Comparison of ENCODE assay signal across 11 cellular contexts in the genomic region with DNA sequence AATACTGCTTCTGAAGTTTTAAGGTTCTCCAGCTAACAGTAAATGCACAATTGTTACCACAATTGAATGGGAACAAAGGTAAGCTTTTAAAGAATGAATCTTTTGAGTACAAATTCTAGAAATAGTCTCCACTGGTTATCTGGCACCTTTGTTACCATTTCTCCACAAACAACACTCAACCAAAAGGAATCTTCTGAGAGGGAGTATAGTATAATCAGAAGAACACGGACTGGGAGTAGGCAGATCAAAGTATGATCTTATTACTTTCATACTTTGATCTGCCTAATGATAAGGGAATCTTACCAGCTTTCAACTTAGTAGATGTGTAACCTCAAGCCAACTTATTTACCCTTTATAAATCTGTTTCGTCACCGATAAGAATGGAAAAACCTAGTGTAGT. TPM values are rescaled to one million over a fixed set of nuclear protein-coding genes. Genes with fewer than 3 reads are reported as not detected.
A peak's percentile ranks its signal among the peaks of the same experiment; 100 is the strongest.
DNase-seq lines count a peak whose midpoint lies in the region; ATAC-seq and TF ChIP-seq lines count a peak whose summit lies in the region.
"Had no signal": no experiment of that assay in that cellular context is flagged by ENCODE, and none has a peak within 500 bp of the region (broad histone marks: within the 10 kb centered on the region; RNA-seq: fewer than 3 reads in every experiment).

No MANE protein-coding gene starts in this region.

- no peak for TF ChIP-seq CTCF in thoracic aorta (IDR thresholded peaks at IDR 0.05)
- no peak for TF ChIP-seq CTCF in foreskin keratinocyte (conservative IDR thresholded peaks at IDR 0.05)

- intact Hi-C loops in activated T-helper 2 cell treated with anti-CD3 and anti-CD28 coated beads, Interferon-gamma antibody, Interleukin-2, Interleukin-4, amounts not matched to agents 10 μg/mL and 5 μg/mL and 100 μg/mL, durations not matched to agents 14 hours and 24 hours and 36 hours (cut with micrococcal nuclease) = loop anchor here (5.0 kb wide), 1 partner anchor 849 kb away; the partner anchor contains the start of gene CHMP1B

- no peaks in the 10 kb centered on the region for H3K27me3 ChIP-seq in thoracic aorta (replicated peaks; ENCODE audit: insufficient read depth)
- H3K27me3 ChIP-seq in foreskin keratinocyte = no peaks in the 10 kb centered on the region

- peaks cover 8% of the 10 kb centered on the region for H3K36me3 ChIP-seq in thoracic aorta

- no peaks in the 10 kb centered on the region for H3K9me3 ChIP-seq in thoracic aorta

- H3K36me3 Mint-ChIP-seq in activated T-cell treated with anti-CD3 and anti-CD28 coated beads, Interleukin-2, amount 50 U/mL, for 4 hours (ENCODE audit: insufficient read depth) = peaks cover 14% of the 10 kb centered on the region
- H3K36me3 Mint-ChIP-seq in activated T-helper 2 cell treated with anti-CD3 and anti-CD28 coated beads, Interferon-gamma antibody, Interleukin-2, Interleukin-4, amounts not matched to agents 10 μg/mL and 5 μg/mL and 100 μg/mL, durations not matched to agents 14 hours and 24 hours and 36 hours (ENCODE audit: low read depth) = peaks cover 50% of the 10 kb centered on the region
- H3K36me3 Mint-ChIP-seq in immature natural killer cell = peaks cover 0 to 8% (median 0%) of the 10 kb centered on the region in 3 donors

- ATAC-seq in activated T-cell treated with anti-CD3 and anti-CD28 coated beads, Interleukin-2, amount 50 U/mL, for 4 hours = no peak
- ATAC-seq in thoracic aorta (ENCODE audit: insufficient number of reproducible peaks, low FRiP score, low read depth) (no peak), GM21737 (IDR thresholded peaks at IDR 0.05; ENCODE audit: unreplicated experiment) (no peak), foreskin keratinocyte (no peak)

- H3K4me1 ChIP-seq in thoracic aorta (ENCODE audit: control insufficient read depth in 1 of 2, low read depth in 2 of 2) (peaks cover 23 to 34% of the 10 kb centered on the region in 2 donors), foreskin keratinocyte (peaks cover 22% of the 10 kb centered on the region)

- H3K4me3 ChIP-seq in thoracic aorta = peak overlapping the region; percentile 94

- no peaks in the 10 kb centered on the region for H3K9me3 Mint-ChIP-seq in activated T-cell treated with anti-CD3 and anti-CD28 coated beads, Interleukin-2, amount 50 U/mL, for 4 hours
- H3K9me3 Mint-ChIP-seq in activated T-helper 2 cell treated with anti-CD3 and anti-CD28 coated beads, Interferon-gamma antibody, Interleukin-2, Interleukin-4, amounts not matched to agents 10 μg/mL and 5 μg/mL and 100 μg/mL, durations not matched to agents 14 hours and 24 hours and 36 hours = no peaks in the 10 kb centered on the region
- no peaks in the 10 kb centered on the region for H3K9me3 Mint-ChIP-seq in immature natural killer cell

- DNase-seq in activated T-cell treated with anti-CD3 and anti-CD28 coated beads, Interleukin-2, amount 50 U/mL, for 4 hours = no peak
- DNase-seq in activated T-cell treated with anti-CD3 and anti-CD28 coated beads, Interleukin-2, amount 50 U/mL, for 1 hour = no peak
- no peak for DNase-seq in activated T-helper 2 cell treated with anti-CD3 and anti-CD28 coated beads, Interferon-gamma antibody, Interleukin-2, Interleukin-4, amounts not matched to agents 10 μg/mL and 5 μg/mL and 100 μg/mL, durations not matched to agents 14 hours and 24 hours and 36 hours (ENCODE audit: low spot score)
- DNase-seq in immature natural killer cell = no peak
- DNase-seq in thoracic aorta (ENCODE audit: low spot score) = no peak
- DNase-seq in COLO829 (ENCODE audit: low spot score) = no peak
- no peak for DNase-seq in foreskin keratinocyte
- DNase-seq: aorta; NCI-H526 treated with DMSO at 0.1 percent for 48 hours; stimulated activated CD4-positive, alpha-beta T cell treated with anti-CD3 and anti-CD28 coated beads, Interleukin-12 subunit alpha, Interleukin-12 subunit beta, amount 100 ng/mL, for 4 hours had no signal

- no peaks in the 10 kb centered on the region for H3K27me3 Mint-ChIP-seq in activated T-cell treated with anti-CD3 and anti-CD28 coated beads, Interleukin-2, amount 50 U/mL, for 4 hours (ENCODE audit: low read depth)
- H3K27me3 Mint-ChIP-seq in activated T-helper 2 cell treated with anti-CD3 and anti-CD28 coated beads, Interferon-gamma antibody, Interleukin-2, Interleukin-4, amounts not matched to agents 10 μg/mL and 5 μg/mL and 100 μg/mL, durations not matched to agents 14 hours and 24 hours and 36 hours (ENCODE audit: low read depth) = no peaks in the 10 kb centered on the region
- H3K27me3 Mint-ChIP-seq in immature natural killer cell (ENCODE audit: low read depth in 3 of 3) = peaks cover 0 to 5% (median 0%) of the 10 kb centered on the region in 3 donors

- H3K4me1 Mint-ChIP-seq in activated T-cell treated with anti-CD3 and anti-CD28 coated beads, Interleukin-2, amount 50 U/mL, for 4 hours (ENCODE audit: low read depth) = peaks cover 41% of the 10 kb centered on the region
- H3K4me1 Mint-ChIP-seq in activated T-helper 2 cell treated with anti-CD3 and anti-CD28 coated beads, Interferon-gamma antibody, Interleukin-2, Interleukin-4, amounts not matched to agents 10 μg/mL and 5 μg/mL and 100 μg/mL, durations not matched to agents 14 hours and 24 hours and 36 hours (ENCODE audit: low read depth) = peaks cover 28% of the 10 kb centered on the region
- peaks cover 44 to 51% of the 10 kb centered on the region in 2 donors for H3K4me1 Mint-ChIP-seq in immature natural killer cell

- H3K4me3 Mint-ChIP-seq in activated T-cell treated with anti-CD3 and anti-CD28 coated beads, Interleukin-2, amount 50 U/mL, for 4 hours = peak overlapping the region; percentile 89
- H3K4me3 Mint-ChIP-seq in activated T-helper 2 cell treated with anti-CD3 and anti-CD28 coated beads, Interferon-gamma antibody, Interleukin-2, Interleukin-4, amounts not matched to agents 10 μg/mL and 5 μg/mL and 100 μg/mL, durations not matched to agents 14 hours and 24 hours and 36 hours (ENCODE audit: low read depth) = peak overlapping the region; percentile 100
- H3K4me3 Mint-ChIP-seq in immature natural killer cell = peak overlapping the region; percentile 91 to 98 (median 94)

- H3K27ac Mint-ChIP-seq in activated T-helper 2 cell treated with anti-CD3 and anti-CD28 coated beads, Interferon-gamma antibody, Interleukin-2, Interleukin-4, amounts not matched to agents 10 μg/mL and 5 μg/mL and 100 μg/mL, durations not matched to agents 14 hours and 24 hours and 36 hours = peak overlapping the region; percentile 99
- H3K27ac Mint-ChIP-seq in immature natural killer cell = peak overlapping the region; percentile 93 to 99 (median 96)

- no peak overlapping the region for H3K27ac ChIP-seq in thoracic aorta
- no peak overlapping the region for H3K27ac ChIP-seq in foreskin keratinocyte

RNA-seq across cellular contexts. Expression of gene CEP76, which starts 1.4 kb away (rescaled TPM):
- 10 to 100 TPM; 11.1 to 12.3 (median 11.5) TPM for total RNA-seq in activated T-cell treated with anti-CD3 and anti-CD28 coated beads, Interleukin-2, amount 50 U/mL, for 4 hours
- 14.5 and 17.6 TPM in 2 replicates for total RNA-seq in activated T-helper 2 cell treated with anti-CD3 and anti-CD28 coated beads, Interferon-gamma antibody, Interleukin-2, Interleukin-4, amounts not matched to agents 10 μg/mL and 5 μg/mL and 100 μg/mL, durations not matched to agents 14 hours and 24 hours and 36 hours
- polyA plus RNA-seq in immature natural killer cell = 1 to 10 TPM; 2.4 to 6.9 (median 2.7) TPM
- total RNA-seq in thoracic aorta = 1 to 10 TPM; 5.2 to 8.3 TPM
- 7.9 and 9.0 TPM in 2 replicates for total RNA-seq in foreskin keratinocyte
- polyA plus RNA-seq in foreskin keratinocyte = 4.2 and 4.9 TPM in 2 replicates

RNA-seq across cellular contexts. Expression of gene PSMG2, which starts 1.7 kb away (rescaled TPM):
- total RNA-seq in activated T-cell treated with anti-CD3 and anti-CD28 coated beads, Interleukin-2, amount 50 U/mL, for 4 hours = 100 to 1,000 TPM in 1 of 3 donors, 10 to 100 TPM in 2; 96.9 to 103 (median 99.1) TPM
- 105 and 107 TPM in 2 replicates for total RNA-seq in activated T-helper 2 cell treated with anti-CD3 and anti-CD28 coated beads, Interferon-gamma antibody, Interleukin-2, Interleukin-4, amounts not matched to agents 10 μg/mL and 5 μg/mL and 100 μg/mL, durations not matched to agents 14 hours and 24 hours and 36 hours
- 10 to 100 TPM; 74.9 to 96.6 (median 81.6) TPM for polyA plus RNA-seq in immature natural killer cell
- 10 to 100 TPM; 64.6 to 65.9 TPM for total RNA-seq in thoracic aorta
- 89.8 and 91.4 TPM in 2 replicates for total RNA-seq in foreskin keratinocyte
- 73.8 and 84.1 TPM in 2 replicates for polyA plus RNA-seq in foreskin keratinocyte

RNA-seq across cellular contexts. Expression of gene SPIRE1, which starts 43.3 kb away (rescaled TPM):
- 1 to 10 TPM; 2.2 to 4.3 (median 3.2) TPM for total RNA-seq in activated T-cell treated with anti-CD3 and anti-CD28 coated beads, Interleukin-2, amount 50 U/mL, for 4 hours
- 16.5 and 19.0 TPM in 2 replicates for total RNA-seq in activated T-helper 2 cell treated with anti-CD3 and anti-CD28 coated beads, Interferon-gamma antibody, Interleukin-2, Interleukin-4, amounts not matched to agents 10 μg/mL and 5 μg/mL and 100 μg/mL, durations not matched to agents 14 hours and 24 hours and 36 hours
- 1 to 10 TPM in 2 of 3 donors, not detected in 1; 2.1 to 3.5 TPM for polyA plus RNA-seq in immature natural killer cell
- total RNA-seq in thoracic aorta = 10 to 100 TPM; 26.8 to 39.6 TPM
- 19.7 and 20.9 TPM in 2 replicates for total RNA-seq in foreskin keratinocyte
- polyA plus RNA-seq in foreskin keratinocyte = 4.1 and 4.8 TPM in 2 replicates
